In the genomic region with DNA sequence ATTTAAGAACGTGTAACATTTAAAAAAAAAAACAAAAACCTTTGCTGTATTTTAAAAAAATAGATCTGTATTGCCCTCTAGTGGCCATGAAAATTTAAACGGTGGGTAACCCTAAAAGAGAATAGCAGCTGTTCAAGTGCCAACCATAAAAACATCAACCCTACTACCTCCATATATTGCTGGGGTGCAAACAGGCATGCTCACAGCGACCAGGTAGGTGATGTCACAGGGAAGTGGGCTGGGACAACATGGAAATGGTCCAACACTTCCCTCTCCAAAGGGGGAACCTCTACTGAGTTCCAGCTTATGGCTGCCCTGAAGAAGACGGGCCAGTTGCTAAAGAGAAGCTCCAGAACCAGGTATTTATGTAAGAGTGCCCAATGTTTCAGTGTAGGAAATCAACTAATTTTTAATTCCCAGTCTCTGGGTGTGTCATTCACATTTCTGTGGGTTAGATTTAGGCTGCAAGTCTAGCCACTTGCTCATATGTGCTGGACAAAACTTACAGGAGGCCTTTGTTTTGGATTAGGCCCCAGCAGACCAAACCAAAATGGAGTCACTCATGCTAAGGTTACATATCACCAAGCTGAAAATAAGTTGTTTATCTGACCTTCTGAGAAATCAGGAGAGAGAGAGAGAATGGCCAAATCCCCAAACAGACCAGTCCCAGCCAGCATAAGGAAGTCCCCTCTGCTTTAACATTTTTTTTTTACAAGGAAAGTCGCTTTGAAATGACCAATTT, we compare ENCODE assay signal across 1 cellular context.
TF ChIP-seq lines count a peak whose summit lies in the region.

No MANE protein-coding gene starts in this region.

TF ChIP-seq in liver, 16 proteins besides CTCF, POLR2A, EP300 and RAD21 (continued from another document):
- TF ChIP-seq HNF4G (IDR thresholded peaks at IDR 0.05), result no peak
- TF ChIP-seq FOXA1 (IDR thresholded peaks at IDR 0.05), result no peak
- TF ChIP-seq, protein P1, sequence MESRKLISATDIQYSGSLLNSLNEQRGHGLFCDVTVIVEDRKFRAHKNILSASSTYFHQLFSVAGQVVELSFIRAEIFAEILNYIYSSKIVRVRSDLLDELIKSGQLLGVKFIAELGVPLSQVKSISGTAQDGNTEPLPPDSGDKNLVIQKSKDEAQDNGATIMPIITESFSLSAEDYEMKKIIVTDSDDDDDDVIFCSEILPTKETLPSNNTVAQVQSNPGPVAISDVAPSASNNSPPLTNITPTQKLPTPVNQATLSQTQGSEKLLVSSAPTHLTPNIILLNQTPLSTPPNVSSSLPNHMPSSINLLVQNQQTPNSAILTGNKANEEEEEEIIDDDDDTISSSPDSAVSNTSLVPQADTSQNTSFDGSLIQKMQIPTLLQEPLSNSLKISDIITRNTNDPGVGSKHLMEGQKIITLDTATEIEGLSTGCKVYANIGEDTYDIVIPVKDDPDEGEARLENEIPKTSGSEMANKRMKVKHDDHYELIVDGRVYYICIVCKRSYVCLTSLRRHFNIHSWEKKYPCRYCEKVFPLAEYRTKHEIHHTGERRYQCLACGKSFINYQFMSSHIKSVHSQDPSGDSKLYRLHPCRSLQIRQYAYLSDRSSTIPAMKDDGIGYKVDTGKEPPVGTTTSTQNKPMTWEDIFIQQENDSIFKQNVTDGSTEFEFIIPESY (IDR thresholded peaks at IDR 0.05), result no peak
- no peak for TF ChIP-seq SP1 (IDR thresholded peaks at IDR 0.05)
TF ChIP-seq in liver: peak in this region for 0.
